ENCODE assay signal across 8 cellular contexts in genomic region chr5:172959824-172960799, GRCh38. TPM values are rescaled to one million over a fixed set of nuclear protein-coding genes. Genes with fewer than 3 reads are reported as not detected.
DNase-seq lines count a peak whose midpoint lies in the region; ATAC-seq and TF ChIP-seq lines count a peak whose summit lies in the region.

No MANE protein-coding gene starts in this region.

- peak overlapping the region; percentile 99 for H3K4me3 ChIP-seq in astrocyte of the spinal cord (ENCODE audit: low read depth, low read length)
- peak overlapping the region; percentile 85 for H3K4me3 ChIP-seq in lower lobe of right lung
- peak overlapping the region; percentile 97 for H3K4me3 ChIP-seq in upper lobe of right lung

- no peaks in the 10 kb centered on the region for H3K9me3 ChIP-seq in lower lobe of right lung
- no peaks in the 10 kb centered on the region for H3K9me3 ChIP-seq in upper lobe of right lung

- H3K36me3 ChIP-seq in lower lobe of right lung (peaks cover 23% of the 10 kb centered on the region), upper lobe of right lung (peaks cover 4% of the 10 kb centered on the region)

- intact Hi-C loops in lower lobe of right lung (cut with DNase I) (no loop called here), upper lobe of right lung (cut with DNase I) (no loop called here)

- peaks cover 21% of the 10 kb centered on the region for H3K4me1 ChIP-seq in lower lobe of right lung
- H3K4me1 ChIP-seq in upper lobe of right lung = peaks cover 12% of the 10 kb centered on the region

- H3K27ac ChIP-seq in lower lobe of right lung (peak overlapping the region; percentile 88), upper lobe of right lung (peak overlapping the region; percentile 88)

- TF ChIP-seq CTCF in astrocyte of the spinal cord (IDR thresholded peaks at IDR 0.05; ENCODE audit: low read depth, low read length) (no peak), lower lobe of right lung (IDR thresholded peaks at IDR 0.05) (no peak), upper lobe of right lung (IDR thresholded peaks at IDR 0.05) (no peak)

- in situ Hi-C loops in astrocyte of the spinal cord (cut with HindIII; ENCODE audit: low sequenced_read_pairs) = no loop called here

- H3K27me3 ChIP-seq in lower lobe of right lung (ENCODE audit: low read depth) (no peaks in the 10 kb centered on the region), upper lobe of right lung (no peaks in the 10 kb centered on the region)

- no peak for ATAC-seq in lower lobe of right lung
- ATAC-seq in upper lobe of right lung = no peak
- no peak for ATAC-seq in GM21423 (IDR thresholded peaks at IDR 0.05; ENCODE audit: unreplicated experiment)

- peak; percentile 6 for DNase-seq in activated naive CD4-positive, alpha-beta T cell treated with Interleukin-2 at 50 U/mL for 16 hours
- DNase-seq in activated naive CD4-positive, alpha-beta T cell (lab: John Stamatoyannopoulos, UW) = no peak
- no peak for DNase-seq in astrocyte of the spinal cord (ENCODE audit: low read depth, low spot score)
- no peak for DNase-seq in lower lobe of right lung
- no peak for DNase-seq in upper lobe of right lung
- DNase-seq in cerebellar nuclear complex (lab: John Stamatoyannopoulos, UW) = no peak
- no peak for DNase-seq in NCI-H510A (lab: John Stamatoyannopoulos, UW)

RNA-seq across cellular contexts. Expression of gene RPL26L1, which starts 0.9 kb away (rescaled TPM):
- total RNA-seq in lower lobe of right lung (16.6 TPM), upper lobe of right lung (26.4 TPM)

RNA-seq across cellular contexts. Expression of gene ATP6V0E1, which starts 23.5 kb away (rescaled TPM):
- total RNA-seq in lower lobe of right lung (285 TPM), upper lobe of right lung (326 TPM)
